ENCODE assay signal across 2 cellular contexts in the genomic region with DNA sequence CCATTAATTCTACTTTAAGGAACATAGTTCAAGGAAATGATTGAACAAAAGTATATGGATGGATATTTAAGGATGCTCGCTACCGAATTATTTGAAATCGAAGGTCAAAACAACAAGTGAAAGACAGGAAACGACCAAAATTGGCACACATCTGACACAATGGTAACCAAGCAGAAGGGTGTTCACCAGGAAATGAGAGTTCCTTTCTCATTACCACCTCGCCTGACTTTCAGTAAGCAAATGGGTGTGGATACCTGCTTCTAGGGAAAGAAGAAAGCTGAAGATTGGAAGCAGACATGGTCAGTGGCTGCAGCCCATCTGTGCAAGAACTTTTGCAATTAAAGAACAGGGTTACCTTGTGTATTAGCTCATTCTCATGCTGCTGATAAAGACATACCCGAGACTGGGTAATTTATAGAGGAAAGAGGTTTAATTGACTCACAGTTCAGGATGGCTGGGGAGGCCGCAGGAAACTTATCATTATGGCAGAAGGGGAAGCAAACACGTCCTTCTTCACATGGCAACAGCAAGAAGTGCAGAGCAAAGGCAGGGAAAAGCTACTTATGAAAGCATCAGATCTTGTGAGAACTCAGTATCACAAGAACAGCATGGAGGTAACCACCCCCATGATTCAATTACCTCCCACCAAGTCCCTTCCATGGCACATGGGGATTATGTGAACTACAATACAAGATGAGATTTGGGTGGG.
TF ChIP-seq lines count a peak whose summit lies in the region.

No MANE protein-coding gene starts in this region.

TF ChIP-seq in GM12891, 5 proteins besides CTCF, POLR2A, EP300 and RAD21:
- TF ChIP-seq POU2F2 (IDR thresholded peaks at IDR 0.05; ENCODE audit: low read depth, low read length): no peak
- no peak for TF ChIP-seq TAF1 (IDR thresholded peaks at IDR 0.05; ENCODE audit: low read depth, low read length)
- no peak for TF ChIP-seq PAX5 (IDR thresholded peaks at IDR 0.05; ENCODE audit: insufficient read depth, low read length, severe bottlenecking)
- TF ChIP-seq SPI1 (IDR thresholded peaks at IDR 0.05; ENCODE audit: low read depth, low read length): no peak
- no peak for TF ChIP-seq POLR2AphosphoS5 (IDR thresholded peaks at IDR 0.05; ENCODE audit: low read depth, low read length)

TF ChIP-seq in K562, 482 proteins besides CTCF, POLR2A, EP300 and RAD21:
- TF ChIP-seq EP400 (IDR thresholded peaks at IDR 0.05): no peak
- 0 out of 2 replicates have a peak, but pooled peaks have one; percentile 28 for TF ChIP-seq CC2D1A (IDR thresholded peaks at IDR 0.05)
- TF ChIP-seq ZNF766 (CRISPR knock-in tag; conservative IDR thresholded peaks at IDR 0.05): peak; percentile 43; the same call in 1 of the 2 replicates
